8 cellular contexts compared by ENCODE assay signal in the genomic region with DNA sequence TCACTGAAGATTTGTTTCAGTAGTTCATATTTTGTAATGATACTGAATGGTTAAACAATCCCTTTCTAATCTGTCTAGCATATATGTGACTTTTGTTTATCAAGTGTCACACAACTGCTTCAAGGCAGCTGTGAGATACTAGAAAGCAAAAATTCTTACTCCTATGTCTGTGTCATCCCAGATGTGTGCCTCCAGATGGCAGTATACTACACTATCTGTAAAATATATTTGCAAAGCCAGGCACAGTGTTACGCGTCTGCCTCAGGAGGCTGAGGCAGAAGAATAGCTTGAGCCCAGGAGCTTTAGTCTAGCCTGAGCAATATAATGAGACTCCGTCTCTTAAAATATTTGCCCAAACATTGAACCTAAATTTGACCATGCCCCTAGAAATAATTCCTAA. TPM values are rescaled to one million over a fixed set of nuclear protein-coding genes. Genes with fewer than 3 reads are reported as not detected.
DNase-seq lines count a peak whose midpoint lies in the region; ATAC-seq and TF ChIP-seq lines count a peak whose summit lies in the region.

No MANE protein-coding gene starts in this region.

- peaks cover 2 to 4% of the 10 kb centered on the region in 2 donors for H3K4me1 Mint-ChIP-seq in effector memory CD8-positive, alpha-beta T cell (ENCODE audit: low read depth in 2 of 2)

- peaks cover 5% of the 10 kb centered on the region for H3K36me3 Mint-ChIP-seq in effector memory CD8-positive, alpha-beta T cell (ENCODE audit: insufficient read depth)

- H3K27ac Mint-ChIP-seq in effector memory CD8-positive, alpha-beta T cell: no peak overlapping the region

- no peak overlapping the region for H3K27ac ChIP-seq in 22Rv1

- H3K9me3 Mint-ChIP-seq in effector memory CD8-positive, alpha-beta T cell: no peaks in the 10 kb centered on the region

- H3K4me3 Mint-ChIP-seq in effector memory CD8-positive, alpha-beta T cell: no peak overlapping the region

- peaks cover 12 to 17% of the 10 kb centered on the region in 2 donors for H3K27me3 Mint-ChIP-seq in effector memory CD8-positive, alpha-beta T cell

- DNase-seq in EL (peak; percentile 5), SKM-1 (lab: John Stamatoyannopoulos, UW; ENCODE audit: unreplicated experiment) (peak; percentile 4), myocyte (ENCODE audit: low read depth) (peak; percentile 2), cerebellum (ENCODE audit: low spot score) (no peak)
- peak in 1 of 3 experiments; percentile 1 for DNase-seq in effector memory CD8-positive, alpha-beta T cell
- no peak for DNase-seq in activated effector memory CD4-positive, alpha-beta T cell treated with anti-CD3 and anti-CD28 coated beads, Interleukin-2, amount 50 U/mL, for 16 hours

- TF ChIP-seq CTCF in 22Rv1 (IDR thresholded peaks at IDR 0.05): peak; percentile 46

- ATAC-seq in HG03439 (IDR thresholded peaks at IDR 0.05; ENCODE audit: unreplicated experiment): peak; percentile 54
- peak; percentile 44 for ATAC-seq in effector memory CD8-positive, alpha-beta T cell (replicated peaks)

RNA-seq across cellular contexts. Expression of a gene that starts 4.0 kb away (rescaled TPM):
- total RNA-seq in myocyte (0.42 and 0.62 TPM in 2 replicates), cerebellum (22.7 TPM)
- 0.11 TPM for polyA plus RNA-seq in myocyte (2012)

Comparison
In these comparisons a context has a peak if more than half of its experiments do, and no peak if none do; other contexts are left out.
1. DNase-seq: peak in EL (single experiment), SKM-1 (single experiment) and myocyte (single experiment); none in activated effector memory CD4-positive, alpha-beta T cell treated with anti-CD3 and anti-CD28 coated beads, Interleukin-2, amount 50 U/mL, for 16 hours (single experiment) and cerebellum (single experiment).
2. RNA of a gene that starts 4.0 kb away (total RNA-seq): 22.7 TPM in cerebellum (single experiment); 0.42 to 0.62 TPM in myocyte; every median in the first group is over 10 times any median in the second.